ENCODE assay signal across 1 cellular context in genomic region chr4:138305055-138305454, GRCh38.
TF ChIP-seq lines count a peak whose summit lies in the region.

No MANE protein-coding gene starts in this region.

TF ChIP-seq in K562, 482 proteins besides CTCF, POLR2A, EP300 and RAD21 (continued from another document):
- TF ChIP-seq NR2F6 (CRISPR knock-in tag; IDR thresholded peaks at IDR 0.05), result no peak
- no peak for TF ChIP-seq DDX20 (tag; IDR thresholded peaks at IDR 0.05; ENCODE audit: low read depth)
- no peak for TF ChIP-seq IRF1 (CRISPR knock-in tag; IDR thresholded peaks at IDR 0.05; ENCODE audit: borderline replicate concordance)
- TF ChIP-seq HINFP (tag; conservative IDR thresholded peaks at IDR 0.05; ENCODE audit: low read depth), result no peak
- TF ChIP-seq TFE3 (CRISPR knock-in tag; IDR thresholded peaks at IDR 0.05), result no peak
